18 cellular contexts compared by ENCODE assay signal in the genomic region with DNA sequence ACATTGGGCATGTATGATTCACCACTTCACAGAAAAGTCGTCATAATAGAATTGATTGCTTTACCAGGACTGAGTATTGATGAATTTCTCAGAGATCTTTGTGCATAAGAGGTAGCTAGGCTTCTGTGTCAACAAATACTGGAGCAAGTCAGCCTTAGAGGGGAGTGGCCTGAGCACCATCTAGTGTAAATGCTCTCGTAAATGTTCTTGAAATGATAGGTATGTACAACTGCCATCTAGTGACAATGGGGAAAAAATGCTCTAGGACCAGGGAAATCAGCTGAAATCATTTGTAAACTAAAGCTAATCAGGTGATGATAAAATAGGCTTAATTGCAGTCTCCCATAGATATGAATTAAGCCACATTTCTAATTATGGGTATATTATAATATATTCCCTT.
DNase-seq lines count a peak whose midpoint lies in the region; ATAC-seq and TF ChIP-seq lines count a peak whose summit lies in the region.
"Had no signal": no experiment of that assay in that cellular context is flagged by ENCODE, and none has a peak within 500 bp of the region (broad histone marks: within the 10 kb centered on the region; RNA-seq: fewer than 3 reads in every experiment).

No MANE protein-coding gene starts in this region.

- no peaks in the 10 kb centered on the region for H3K27me3 ChIP-seq in MG63
- H3K27me3 ChIP-seq: ascending aorta, BE2C, esophagus muscularis mucosa had no signal

- peaks cover 0 to 4% of the 10 kb centered on the region in 2 donors for H3K9me3 Mint-ChIP-seq in activated naive CD4-positive, alpha-beta T cell treated with anti-CD3 and anti-CD28 coated beads, Interleukin-2, amount 50 U/mL, for 72 hours
- H3K9me3 Mint-ChIP-seq in effector memory CD8-positive, alpha-beta T cell: no peaks in the 10 kb centered on the region
- H3K9me3 Mint-ChIP-seq: activated CD4-positive, alpha-beta memory T cell treated with anti-CD3 and anti-CD28 coated beads, Interleukin-2, amount 10 ng/mL, durations not matched to agents 7 days and 5 days; dendritic cell treated with granulocyte-macrophage colony-stimulating factor and Interleukin-4, amounts not matched to agents 40 ng/mL and 50 ng/mL, for 4 days had no signal

- H3K27me3 Mint-ChIP-seq in effector memory CD8-positive, alpha-beta T cell: no peaks in the 10 kb centered on the region
- H3K27me3 Mint-ChIP-seq: activated CD4-positive, alpha-beta memory T cell treated with anti-CD3 and anti-CD28 coated beads, Interleukin-2, amount 10 ng/mL, durations not matched to agents 7 days and 5 days; dendritic cell treated with granulocyte-macrophage colony-stimulating factor and Interleukin-4, amounts not matched to agents 40 ng/mL and 50 ng/mL, for 4 days; progenitor cell of endocrine pancreas had no signal

- H3K4me1 Mint-ChIP-seq in effector memory CD8-positive, alpha-beta T cell (ENCODE audit: low read depth in 2 of 2): no peaks in the 10 kb centered on the region
- H3K4me1 Mint-ChIP-seq: activated CD4-positive, alpha-beta memory T cell treated with anti-CD3 and anti-CD28 coated beads, Interleukin-2, amount 10 ng/mL, durations not matched to agents 7 days and 5 days had no signal

- H3K4me3 ChIP-seq in MG63: no peak overlapping the region
- H3K4me3 ChIP-seq: ascending aorta, esophagus muscularis mucosa, K562 had no signal

- H3K9me3 ChIP-seq in MG63: no peaks in the 10 kb centered on the region
- H3K9me3 ChIP-seq: ascending aorta, BE2C, esophagus muscularis mucosa had no signal

- peak; percentile 52 for TF ChIP-seq CTCF in VCaP (conservative IDR thresholded peaks at IDR 0.05)

- no peak overlapping the region for H3K4me3 Mint-ChIP-seq in effector memory CD8-positive, alpha-beta T cell
- H3K4me3 Mint-ChIP-seq: activated CD4-positive, alpha-beta memory T cell treated with anti-CD3 and anti-CD28 coated beads, Interleukin-2, amount 10 ng/mL, durations not matched to agents 7 days and 5 days; dendritic cell treated with granulocyte-macrophage colony-stimulating factor and Interleukin-4, amounts not matched to agents 40 ng/mL and 50 ng/mL, for 4 days had no signal

- no peaks in the 10 kb centered on the region for H3K36me3 Mint-ChIP-seq in activated naive CD4-positive, alpha-beta T cell treated with anti-CD3 and anti-CD28 coated beads, Interleukin-2, amount 50 U/mL, for 72 hours
- H3K36me3 Mint-ChIP-seq in effector memory CD8-positive, alpha-beta T cell (ENCODE audit: insufficient read depth): no peaks in the 10 kb centered on the region

- peak; percentile 15 for DNase-seq in SIG-M5 treated with dmso at 0.1 percent for 504 hours (lab: John Stamatoyannopoulos, UW; ENCODE audit: unreplicated experiment)
- no peak for DNase-seq in SIG-M5 (lab: John Stamatoyannopoulos, UW)
- peak; percentile 28 for DNase-seq in NCI-H1436 (lab: John Stamatoyannopoulos, UW)
- no peak for DNase-seq in MG63
- no peak for DNase-seq in activated naive CD4-positive, alpha-beta T cell treated with anti-CD3 and anti-CD28 coated beads, Interleukin-2, amount 50 U/mL, for 72 hours (ENCODE audit: low spot score in 2 of 2)
- no peak for DNase-seq in effector memory CD8-positive, alpha-beta T cell
- DNase-seq: activated CD4-positive, alpha-beta memory T cell treated with anti-CD3 and anti-CD28 coated beads, Interleukin-2, amount 10 ng/mL, durations not matched to agents 7 days and 5 days; BE2C; GOT3; left colon; stimulated activated CD4-positive, alpha-beta T cell treated with anti-CD3 and anti-CD28 coated beads, Interleukin-15, amount 100 ng/mL, for 24 hours had no signal

- no peaks in the 10 kb centered on the region for H3K36me3 ChIP-seq in MG63
- H3K36me3 ChIP-seq: ascending aorta, BE2C, esophagus muscularis mucosa had no signal

- ATAC-seq in activated naive CD4-positive, alpha-beta T cell treated with anti-CD3 and anti-CD28 coated beads, Interleukin-2, amount 50 U/mL, for 72 hours: no peak
- ATAC-seq in effector memory CD8-positive, alpha-beta T cell (replicated peaks): no peak
- no peak for ATAC-seq in HG02840 (IDR thresholded peaks at IDR 0.05; ENCODE audit: low FRiP score, unreplicated experiment)
- ATAC-seq: K562, left colon had no signal

- no peak overlapping the region for H3K27ac ChIP-seq in VCaP
- H3K27ac ChIP-seq: ascending aorta, esophagus muscularis mucosa had no signal

- no peak overlapping the region for H3K27ac Mint-ChIP-seq in activated naive CD4-positive, alpha-beta T cell treated with anti-CD3 and anti-CD28 coated beads, Interleukin-2, amount 50 U/mL, for 72 hours
- H3K27ac Mint-ChIP-seq in effector memory CD8-positive, alpha-beta T cell: no peak overlapping the region
- H3K27ac Mint-ChIP-seq: activated CD4-positive, alpha-beta memory T cell treated with anti-CD3 and anti-CD28 coated beads, Interleukin-2, amount 10 ng/mL, durations not matched to agents 7 days and 5 days; dendritic cell treated with granulocyte-macrophage colony-stimulating factor and Interleukin-4, amounts not matched to agents 40 ng/mL and 50 ng/mL, for 4 days; progenitor cell of endocrine pancreas had no signal

Comparison
In these comparisons a context has a peak if more than half of its experiments do, and no peak if none do; other contexts are left out.
1. DNase-seq: peak in SIG-M5 treated with dmso at 0.1 percent for 504 hours (single experiment) and NCI-H1436 (single experiment); none in SIG-M5 (single experiment), MG63 (single experiment), activated naive CD4-positive, alpha-beta T cell treated with anti-CD3 and anti-CD28 coated beads, Interleukin-2, amount 50 U/mL, for 72 hours (0 of 2) and effector memory CD8-positive, alpha-beta T cell (0 of 3).